In the genomic region with DNA sequence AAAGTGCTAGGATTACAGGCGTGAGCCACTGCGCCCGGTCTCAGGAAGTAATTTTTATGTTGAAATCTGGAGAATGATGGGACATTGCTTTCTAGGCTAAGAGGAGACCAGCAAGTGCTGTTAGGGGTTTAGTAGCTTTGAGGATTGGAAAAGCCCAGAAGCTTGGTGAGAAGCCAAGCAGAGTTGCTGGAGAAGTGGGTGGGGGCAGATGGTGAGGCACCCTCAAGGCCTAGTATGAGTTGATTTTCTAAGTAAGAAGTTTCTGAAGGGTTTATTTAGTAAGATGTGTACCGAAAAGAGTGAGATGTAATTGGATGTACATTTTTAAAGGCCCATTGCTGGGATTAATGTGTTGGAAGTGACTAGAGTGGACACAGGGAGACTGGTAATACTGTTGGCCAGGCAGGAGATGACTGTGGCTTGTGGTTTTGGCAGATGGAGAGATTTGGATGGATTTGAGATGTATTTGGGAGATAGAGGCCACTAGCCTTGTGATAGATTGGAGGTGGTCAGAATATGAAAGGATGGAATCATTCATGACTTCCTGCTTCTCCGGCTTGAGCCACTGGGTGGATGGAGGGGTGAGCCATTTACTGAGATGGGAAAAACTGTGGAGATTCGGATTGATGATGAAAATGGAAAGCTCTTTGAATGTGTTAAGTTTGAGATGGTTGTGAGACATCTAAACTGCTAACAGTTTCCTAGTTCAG, we compare ENCODE assay signal across 10 cellular contexts. TPM values are rescaled to one million over a fixed set of nuclear protein-coding genes. Genes with fewer than 3 reads are reported as not detected.
DNase-seq lines count a peak whose midpoint lies in the region; ATAC-seq lines count a peak whose summit lies in the region.
"Had no signal": no experiment of that assay in that cellular context is flagged by ENCODE, and none has a peak within 500 bp of the region (broad histone marks: within the 10 kb centered on the region; RNA-seq: fewer than 3 reads in every experiment).

No MANE protein-coding gene starts in this region.

- no peak overlapping the region for H2BK5ac ChIP-seq in trophoblast cell (ENCODE audit: low read depth, low read length, poor library complexity)

- no peak for DNase-seq in activated T-cell treated with anti-CD3 and anti-CD28 coated beads, Interleukin-2, amount 50 U/mL, for 4 hours
- DNase-seq in activated T-cell treated with anti-CD3 and anti-CD28 coated beads, Interleukin-2, amount 50 U/mL, for 1 hour, result no peak
- DNase-seq in M059J (ENCODE audit: low read depth) (peak; percentile 90), adipocyte (ENCODE audit: low read depth) (peak; percentile 18), trophoblast cell (no peak), GDM1 (lab: John Stamatoyannopoulos, UW) (no peak), kidney glomerular epithelial cell (lab: John Stamatoyannopoulos, UW) (no peak)
- DNase-seq: C1 segment of cervical spinal cord had no signal

- no peak overlapping the region for H2AK5ac ChIP-seq in trophoblast cell (ENCODE audit: low read length)

- H3K79me1 ChIP-seq in trophoblast cell (ENCODE audit: low read length), result peaks cover 3% of the 10 kb centered on the region

- no peak overlapping the region for H3K23ac ChIP-seq in trophoblast cell (ENCODE audit: low read length)

- peak overlapping the region; percentile 0 for H3K4me3 ChIP-seq in adipocyte (ENCODE audit: low read length)
- H3K4me3 ChIP-seq in trophoblast cell (ENCODE audit: low read depth, low read length), result no peak overlapping the region
- H3K4me3 ChIP-seq: cardiac muscle cell had no signal

- no peaks in the 10 kb centered on the region for H3K9me3 ChIP-seq in adipocyte (ENCODE audit: control insufficient read depth, low read length)
- H3K9me3 ChIP-seq in trophoblast cell (ENCODE audit: insufficient read depth, low read depth, low read length), result no peaks in the 10 kb centered on the region

- no peak overlapping the region for H2AFZ ChIP-seq in trophoblast cell (ENCODE audit: insufficient read depth, low read length, poor library complexity)

- no peak overlapping the region for H2BK120ac ChIP-seq in trophoblast cell (ENCODE audit: insufficient read depth, low read length, poor library complexity)

- 100% methylated on average over 1 of the region's 6 CpGs for WGBS in trophoblast cell (ENCODE audit: extremely low coverage, insufficient coverage, insufficient read length)

- H3K4ac ChIP-seq in trophoblast cell (ENCODE audit: low read depth, low read length), result peak overlapping the region; percentile 41

- H4K91ac ChIP-seq in trophoblast cell (ENCODE audit: low read depth, low read length), result no peak overlapping the region

- H3K9me3 Mint-ChIP-seq in activated T-cell treated with anti-CD3 and anti-CD28 coated beads, Interleukin-2, amount 50 U/mL, for 4 hours, result no peaks in the 10 kb centered on the region

- peaks cover 31% of the 10 kb centered on the region for H3K4me1 ChIP-seq in adipocyte (ENCODE audit: control insufficient read depth, insufficient read depth, low read length)
- H3K4me1 ChIP-seq in trophoblast cell (ENCODE audit: control insufficient read depth in 1 of 2, insufficient read depth in 2 of 2, low read length in 2 of 2), result peaks cover 2% of the 10 kb centered on the region in 2 experiments

- H3K79me2 ChIP-seq in trophoblast cell (ENCODE audit: control insufficient read depth, insufficient read depth, low read length, poor library complexity), result peaks cover 3% of the 10 kb centered on the region

- H3K4me2 ChIP-seq in trophoblast cell (ENCODE audit: low read length), result no peak overlapping the region

- no peak overlapping the region for H2BK12ac ChIP-seq in trophoblast cell (ENCODE audit: low read length)

- H3K27me3 Mint-ChIP-seq in activated T-cell treated with anti-CD3 and anti-CD28 coated beads, Interleukin-2, amount 50 U/mL, for 4 hours (ENCODE audit: low read depth), result no peaks in the 10 kb centered on the region

- H3K27ac ChIP-seq in trophoblast cell (ENCODE audit: low read depth, low read length), result no peak overlapping the region
- H3K27ac ChIP-seq: cardiac muscle cell had no signal

- no peak overlapping the region for H4K12ac ChIP-seq in trophoblast cell (ENCODE audit: low read depth, low read length)

- peaks cover 31% of the 10 kb centered on the region for H3K4me1 Mint-ChIP-seq in activated T-cell treated with anti-CD3 and anti-CD28 coated beads, Interleukin-2, amount 50 U/mL, for 4 hours (ENCODE audit: low read depth)

- H3K14ac ChIP-seq in trophoblast cell (ENCODE audit: low read length), result no peak overlapping the region

- H4K8ac ChIP-seq in trophoblast cell (ENCODE audit: low read depth, low read length), result no peak overlapping the region

- H3K9ac ChIP-seq in adipocyte (ENCODE audit: low read length), result no peak overlapping the region
- no peak overlapping the region for H3K9ac ChIP-seq in trophoblast cell (ENCODE audit: low read length)

- no peak for ATAC-seq in activated T-cell treated with anti-CD3 and anti-CD28 coated beads, Interleukin-2, amount 50 U/mL, for 4 hours
- ATAC-seq in HG03039 (IDR thresholded peaks at IDR 0.05; ENCODE audit: unreplicated experiment), result no peak

- H3K27me3 ChIP-seq in adipocyte (replicated peaks; ENCODE audit: control insufficient read depth, insufficient read depth, low read length), result no peaks in the 10 kb centered on the region
- no peaks in the 10 kb centered on the region for H3K27me3 ChIP-seq in trophoblast cell (ENCODE audit: insufficient read depth, low read length)
- H3K27me3 ChIP-seq: cardiac muscle cell had no signal

- H3K4me3 Mint-ChIP-seq in activated T-cell treated with anti-CD3 and anti-CD28 coated beads, Interleukin-2, amount 50 U/mL, for 4 hours, result peak overlapping the region; percentile 4

- H3K36me3 ChIP-seq in adipocyte (ENCODE audit: control insufficient read depth, insufficient read depth, low read length, severe bottlenecking), result peaks cover 14% of the 10 kb centered on the region
- H3K36me3 ChIP-seq in trophoblast cell (ENCODE audit: control insufficient read depth in 1 of 2, insufficient read depth in 2 of 2, low read length in 2 of 2), result no peaks in the 10 kb centered on the region

- peaks cover 19% of the 10 kb centered on the region for H3K36me3 Mint-ChIP-seq in activated T-cell treated with anti-CD3 and anti-CD28 coated beads, Interleukin-2, amount 50 U/mL, for 4 hours (ENCODE audit: insufficient read depth)

- no peak overlapping the region for H3K18ac ChIP-seq in trophoblast cell (ENCODE audit: low read length)

RNA-seq across cellular contexts. Expression of a gene that starts 2.3 kb away (rescaled TPM):
- 10 to 100 TPM in 1 of 3 donors, 1 to 10 TPM in 2; 8.6 to 11.3 (median 9.4) TPM for total RNA-seq in activated T-cell treated with anti-CD3 and anti-CD28 coated beads, Interleukin-2, amount 50 U/mL, for 4 hours
- total RNA-seq in M059J (2014; rRNA removed; shearing (Covaris generic)), result 19.9 and 31.9 TPM in 2 replicates
- 18.4 and 18.5 TPM in 2 replicates for polyA plus RNA-seq in trophoblast cell (2013)

RNA-seq across cellular contexts. Expression of a gene that starts 4.2 kb away (rescaled TPM):
- total RNA-seq in activated T-cell treated with anti-CD3 and anti-CD28 coated beads, Interleukin-2, amount 50 U/mL, for 4 hours, result 1 to 10 TPM; 1.1 to 3.0 (median 1.6) TPM
- total RNA-seq in M059J (2014; rRNA removed; shearing (Covaris generic)), result 34.5 and 36.4 TPM in 2 replicates
- polyA plus RNA-seq in trophoblast cell (2013), result 16.5 and 19.2 TPM in 2 replicates

Comparison
In these comparisons a context has a peak if more than half of its experiments do, and no peak if none do; other contexts are left out.
1. DNase-seq: peak in M059J (single experiment) and adipocyte (single experiment); none in activated T-cell treated with anti-CD3 and anti-CD28 coated beads, Interleukin-2, amount 50 U/mL, for 4 hours (single experiment), activated T-cell treated with anti-CD3 and anti-CD28 coated beads, Interleukin-2, amount 50 U/mL, for 1 hour (single experiment), trophoblast cell (0 of 2), GDM1 (single experiment) and kidney glomerular epithelial cell (single experiment).